1 cellular context compared by ENCODE assay signal in genomic region chr19:2168619-2169424, GRCh38.
A peak's percentile ranks its signal among the peaks of the same experiment; 100 is the strongest.
TF ChIP-seq lines count a peak whose summit lies in the region.

No MANE protein-coding gene starts in this region.

TF ChIP-seq in HepG2, 621 proteins besides CTCF, POLR2A, EP300 and RAD21 (continued from another document and continues in another):
- no peak for TF ChIP-seq ZBTB44 (CRISPR knock-in tag; IDR thresholded peaks at IDR 0.05)
- TF ChIP-seq MTA1 (CRISPR knock-in tag; IDR thresholded peaks at IDR 0.05; ENCODE audit: borderline replicate concordance): peak; percentile 87; the same call in 1 of the 2 replicates
- no peak for TF ChIP-seq ZNF33A (CRISPR knock-in tag; IDR thresholded peaks at IDR 0.05; ENCODE audit: borderline replicate concordance)
- TF ChIP-seq MYPOP (CRISPR knock-in tag; IDR thresholded peaks at IDR 0.05): peak; percentile 73
- no peak for TF ChIP-seq ZNF660 (CRISPR knock-in tag; IDR thresholded peaks at IDR 0.05; ENCODE audit: borderline replicate concordance, low read depth)
- TF ChIP-seq SRSF4 (IDR thresholded peaks at IDR 0.05; ENCODE audit: low read depth, low read length, poor library complexity, severe bottlenecking): no peak
- TF ChIP-seq SSRP1 (CRISPR knock-in tag; IDR thresholded peaks at IDR 0.05): peak; percentile 33; the same call in 1 of the 2 replicates
- peak; percentile 62; the same call in 1 of the 2 replicates for TF ChIP-seq HOXA5 (CRISPR knock-in tag; IDR thresholded peaks at IDR 0.05)
- TF ChIP-seq ZGPAT (CRISPR knock-in tag; IDR thresholded peaks at IDR 0.05): peak; percentile 95
- no peak for TF ChIP-seq ZNF703 (CRISPR knock-in tag; IDR thresholded peaks at IDR 0.05; ENCODE audit: borderline replicate concordance)
- no peak for TF ChIP-seq ZNF572 (CRISPR knock-in tag; IDR thresholded peaks at IDR 0.05)
- peak; percentile 98 for TF ChIP-seq FOSL1 (CRISPR knock-in tag; IDR thresholded peaks at IDR 0.05; ENCODE audit: borderline replicate concordance)
- TF ChIP-seq THAP8 (CRISPR knock-in tag; IDR thresholded peaks at IDR 0.05; ENCODE audit: borderline replicate concordance): no peak
- TF ChIP-seq MYC (CRISPR knock-in tag; IDR thresholded peaks at IDR 0.05; ENCODE audit: borderline replicate concordance): peak; percentile 64; the same call in 1 of the 2 replicates
- TF ChIP-seq BCLAF1 (IDR thresholded peaks at IDR 0.05): no peak
- peak; percentile 55 for TF ChIP-seq HNRNPLL (IDR thresholded peaks at IDR 0.05; ENCODE audit: low read depth, low read length, poor library complexity, severe bottlenecking)
- TF ChIP-seq CHCHD3 (CRISPR knock-in tag; IDR thresholded peaks at IDR 0.05): no peak
- TF ChIP-seq FOXK1 (CRISPR knock-in tag; IDR thresholded peaks at IDR 0.05; ENCODE audit: borderline replicate concordance, low read depth): peak; percentile 39; the same call in 1 of the 2 replicates
- peak; percentile 85; the same call in 1 of the 2 replicates for TF ChIP-seq ZC3H13 (CRISPR knock-in tag; IDR thresholded peaks at IDR 0.05)
- no peak for TF ChIP-seq TP53 (CRISPR knock-in tag; conservative IDR thresholded peaks at IDR 0.05)
- peak; percentile 96 for TF ChIP-seq MEIS2 (CRISPR knock-in tag; IDR thresholded peaks at IDR 0.05)
- peak; percentile 77; the same call in 1 of the 2 replicates for TF ChIP-seq ZBTB39 (CRISPR knock-in tag; IDR thresholded peaks at IDR 0.05)
- TF ChIP-seq SP140L (CRISPR knock-in tag; IDR thresholded peaks at IDR 0.05; ENCODE audit: borderline replicate concordance): no peak
- TF ChIP-seq SCMH1 (CRISPR knock-in tag; IDR thresholded peaks at IDR 0.05; ENCODE audit: borderline replicate concordance): no peak
- peak; percentile 85 for TF ChIP-seq NCOA2 (CRISPR knock-in tag; IDR thresholded peaks at IDR 0.05)
- TF ChIP-seq ATRX (CRISPR knock-in tag; IDR thresholded peaks at IDR 0.05; ENCODE audit: borderline replicate concordance): no peak
- TF ChIP-seq TEAD3 (CRISPR knock-in tag; optimal IDR thresholded peaks at IDR 0.05; ENCODE audit: borderline replicate concordance): peak; percentile 83
- TF ChIP-seq SATB2 (CRISPR knock-in tag; IDR thresholded peaks at IDR 0.05): peak; percentile 48; the same call in 1 of the 2 replicates
- TF ChIP-seq NONO (IDR thresholded peaks at IDR 0.05): no peak
- peak; percentile 88 for TF ChIP-seq NONO (CRISPR knock-in tag; conservative IDR thresholded peaks at IDR 0.05)
- TF ChIP-seq ZNF790 (CRISPR knock-in tag; IDR thresholded peaks at IDR 0.05; ENCODE audit: borderline replicate concordance): peak; percentile 50; the same call in 1 of the 2 replicates
- TF ChIP-seq ISX (CRISPR knock-in tag; conservative IDR thresholded peaks at IDR 0.05): no peak
- TF ChIP-seq TBX2 (CRISPR knock-in tag; IDR thresholded peaks at IDR 0.05; ENCODE audit: borderline replicate concordance): peak; percentile 89; the same call in 1 of the 2 replicates
- TF ChIP-seq MTERF4 (CRISPR knock-in tag; IDR thresholded peaks at IDR 0.05): no peak
- TF ChIP-seq ZNF563 (CRISPR knock-in tag; IDR thresholded peaks at IDR 0.05): peak; percentile 57; the same call in 1 of the 2 replicates
- no peak for TF ChIP-seq LBX2 (CRISPR knock-in tag; IDR thresholded peaks at IDR 0.05; ENCODE audit: borderline replicate concordance)
- no peak for TF ChIP-seq NFYC (CRISPR knock-in tag; IDR thresholded peaks at IDR 0.05)
- TF ChIP-seq ATM (IDR thresholded peaks at IDR 0.05; ENCODE audit: borderline replicate concordance): no peak
- no peak for TF ChIP-seq MXD3 (CRISPR knock-in tag; IDR thresholded peaks at IDR 0.05)
- peak; percentile 86 for TF ChIP-seq RARA (CRISPR knock-in tag; IDR thresholded peaks at IDR 0.05)
- TF ChIP-seq TBP (CRISPR knock-in tag; IDR thresholded peaks at IDR 0.05): no peak
- TF ChIP-seq ZNF879 (CRISPR knock-in tag; IDR thresholded peaks at IDR 0.05): no peak
- TF ChIP-seq KDM4B (CRISPR knock-in tag; IDR thresholded peaks at IDR 0.05): peak; percentile 86; the same call in 1 of the 2 replicates
- TF ChIP-seq SP1 (IDR thresholded peaks at IDR 0.05): no peak
- peak; percentile 75 for TF ChIP-seq SP1 (CRISPR knock-in tag; IDR thresholded peaks at IDR 0.05)
- no peak for TF ChIP-seq ZNF75D (CRISPR knock-in tag; IDR thresholded peaks at IDR 0.05; ENCODE audit: borderline replicate concordance)
- peak; percentile 79; the same call in 1 of the 2 replicates for TF ChIP-seq MIER3 (CRISPR knock-in tag; IDR thresholded peaks at IDR 0.05; ENCODE audit: borderline replicate concordance)
- no peak for TF ChIP-seq ZNF101 (CRISPR knock-in tag; IDR thresholded peaks at IDR 0.05; ENCODE audit: borderline replicate concordance, low read depth)
- peak; percentile 99 for TF ChIP-seq HNRNPL (IDR thresholded peaks at IDR 0.05; ENCODE audit: low read depth, low read length)
- no peak for TF ChIP-seq MLLT10 (CRISPR knock-in tag; IDR thresholded peaks at IDR 0.05)
- peak; percentile 74; the same call in 1 of the 2 replicates for TF ChIP-seq MAF1 (CRISPR knock-in tag; IDR thresholded peaks at IDR 0.05; ENCODE audit: borderline replicate concordance)
- TF ChIP-seq ZNF589 (CRISPR knock-in tag; conservative IDR thresholded peaks at IDR 0.05): peak; percentile 65
- peak; percentile 83; the same call in 1 of the 2 replicates for TF ChIP-seq ZNF644 (CRISPR knock-in tag; IDR thresholded peaks at IDR 0.05; ENCODE audit: low read depth)
- peak; percentile 62; the same call in 1 of the 2 replicates for TF ChIP-seq POLR2G (IDR thresholded peaks at IDR 0.05; ENCODE audit: low read depth, low read length)
- TF ChIP-seq PPARG (CRISPR knock-in tag; conservative IDR thresholded peaks at IDR 0.05): peak; percentile 36
- TF ChIP-seq ZNF124 (CRISPR knock-in tag; IDR thresholded peaks at IDR 0.05): no peak; the same call in 1 of the 2 replicates
- no peak for TF ChIP-seq HMGA1 (CRISPR knock-in tag; conservative IDR thresholded peaks at IDR 0.05)
- TF ChIP-seq ZNF251 (CRISPR knock-in tag; IDR thresholded peaks at IDR 0.05): peak; percentile 57; the same call in 1 of the 2 replicates
- TF ChIP-seq ZBTB43 (CRISPR knock-in tag; conservative IDR thresholded peaks at IDR 0.05): peak; percentile 84
- peak; percentile 80 for TF ChIP-seq IRF2 (CRISPR knock-in tag; IDR thresholded peaks at IDR 0.05)
- no peak for TF ChIP-seq GPBP1L1 (CRISPR knock-in tag; IDR thresholded peaks at IDR 0.05)
